19 cellular contexts compared by ENCODE assay signal in the genomic region with DNA sequence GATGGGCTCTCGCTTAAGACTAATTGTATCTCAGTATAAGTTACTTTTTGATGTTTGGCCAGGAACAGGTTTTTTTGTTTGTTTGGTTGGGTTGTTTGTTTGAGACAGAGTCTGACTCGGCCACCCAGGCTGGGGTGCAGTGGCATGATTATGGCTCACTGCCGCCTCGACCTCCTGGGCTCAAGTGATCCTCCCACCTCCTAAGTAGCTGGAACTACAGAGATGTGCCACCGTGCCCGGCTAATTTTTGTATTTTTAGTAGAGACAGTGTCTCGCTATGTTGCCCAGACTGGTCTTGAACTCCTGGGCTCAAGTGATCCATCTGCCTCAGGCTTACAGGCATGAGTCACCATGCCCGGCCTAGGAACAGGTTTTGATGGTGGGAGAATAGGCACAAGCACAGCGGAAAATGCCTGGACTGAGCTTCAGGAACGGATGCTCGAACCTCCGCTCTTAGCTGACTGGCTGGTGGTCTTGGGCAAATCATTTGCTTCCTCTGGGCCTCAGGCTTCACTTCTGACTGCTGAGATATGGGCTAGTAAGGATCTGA. TPM values are rescaled to one million over a fixed set of nuclear protein-coding genes. Genes with fewer than 3 reads are reported as not detected.
DNase-seq lines count a peak whose midpoint lies in the region; ATAC-seq, FAIRE-seq and TF ChIP-seq lines count a peak whose summit lies in the region.
"Had no signal": no experiment of that assay in that cellular context is flagged by ENCODE, and none has a peak within 500 bp of the region (broad histone marks: within the 10 kb centered on the region; RNA-seq: fewer than 3 reads in every experiment).

No MANE protein-coding gene starts in this region.

- H3K27me3 Mint-ChIP-seq in Calu3 (ENCODE audit: unreplicated experiment): peaks cover 9% of the 10 kb centered on the region

- DNase-seq in adrenal gland (peak in 2 of 7 donors; percentile 14 to 31), right atrium auricular region (ENCODE audit: low spot score) (no peak), gastrocnemius medialis (no peak), Calu3 (no peak), HTR-8/SVneo (ENCODE audit: insufficient read length, low spot score) (no peak), NCI-H1092 treated with DMSO at 0.1 percent for 48 hours (lab: John Stamatoyannopoulos, UW) (no peak)
- DNase-seq: activated CD4-positive, alpha-beta T cell treated with anti-CD3 and anti-CD28 coated beads, Interleukin-2, amount 50 U/mL, for 1 hour; activated naive CD4-positive, alpha-beta T cell; effector CD8-positive, alpha-beta T cell; left lung; naive thymus-derived CD4-positive, alpha-beta T cell; NCI-H526 treated with DMSO at 0.1 percent for 48 hours; OCI-M1; stimulated activated naive CD8-positive, alpha-beta T cell treated with anti-CD3 and anti-CD28 coated beads, Interleukin-15, Interleukin-2, amounts not matched to agents 100 U/mL and 50 U/mL, for 24 hours had no signal

- TF ChIP-seq CTCF in adrenal gland (IDR thresholded peaks at IDR 0.05) (no peak), right atrium auricular region (IDR thresholded peaks at IDR 0.05) (no peak), gastrocnemius medialis (IDR thresholded peaks at IDR 0.05 in 4 of 5, conservative IDR thresholded peaks at IDR 0.05 in 1 of 5) (no peak), Calu3 (IDR thresholded peaks at IDR 0.05; ENCODE audit: unreplicated experiment) (no peak)

- H3K27ac Mint-ChIP-seq in Calu3 (ENCODE audit: unreplicated experiment): no peak overlapping the region
- H3K27ac Mint-ChIP-seq: progenitor cell of endocrine pancreas had no signal

- H3K27me3 ChIP-seq in BLaER1 treated with 17β-estradiol and CSF1 and Interleukin-3, amounts not matched to agents 10 nM and 100 nM: peaks cover 0 to 9% (median 0%) of the 10 kb centered on the region in 11 experiments; a peak in 5 of 22 replicates
- H3K27me3 ChIP-seq in adrenal gland: no peaks in the 10 kb centered on the region
- no peaks in the 10 kb centered on the region for H3K27me3 ChIP-seq in right atrium auricular region
- H3K27me3 ChIP-seq in gastrocnemius medialis: no peaks in the 10 kb centered on the region

- no peak for FAIRE-seq in HTR-8/SVneo (lab: Jason Lieb, UNC)
- FAIRE-seq: GM18507, TTC549 had no signal

- H4K20me1 ChIP-seq in BLaER1 treated with 17β-estradiol and CSF1 and Interleukin-3, amounts not matched to agents 10 nM and 100 nM: peaks cover 0 to 3% (median 0%) of the 10 kb centered on the region in 11 experiments; a peak in 4 of 22 replicates

- CTCF ChIA-PET in Calu3 (lab: Charles Lee): no interaction called here

- H3K4me2 ChIP-seq in BLaER1 treated with 17β-estradiol and CSF1 and Interleukin-3, amounts not matched to agents 10 nM and 100 nM: peak overlapping the region in 9 of 11 experiments; percentile 1 to 100 (median 100); a peak in 15 of 22 replicates

- H3K4me3 ChIP-seq in BLaER1 treated with 17β-estradiol and CSF1 and Interleukin-3, amounts not matched to agents 10 nM and 100 nM: no peak overlapping the region
- H3K4me3 ChIP-seq in adrenal gland (no peak overlapping the region), right atrium auricular region (peak overlapping the region in 1 of 2 donors; percentile 11), gastrocnemius medialis (peak overlapping the region in 1 of 4 donors; percentile 17)
- H3K4me3 ChIP-seq: left lung had no signal

- peaks cover 0 to 16% (median 0%) of the 10 kb centered on the region in 11 experiments; a peak in 2 of 22 replicates for H3K36me3 ChIP-seq in BLaER1 treated with 17β-estradiol and CSF1 and Interleukin-3, amounts not matched to agents 10 nM and 100 nM
- H3K36me3 ChIP-seq in adrenal gland (replicated peaks in 1 of 2) (no peaks in the 10 kb centered on the region), right atrium auricular region (peaks cover 10% of the 10 kb centered on the region), gastrocnemius medialis (no peaks in the 10 kb centered on the region)
- H3K36me3 ChIP-seq: left lung had no signal

- H3K9me3 ChIP-seq in BLaER1 treated with 17β-estradiol and CSF1 and Interleukin-3, amounts not matched to agents 10 nM and 100 nM (replicated peaks in 1 of 11): no peaks in the 10 kb centered on the region
- H3K9me3 ChIP-seq in adrenal gland (replicated peaks in 1 of 3) (no peaks in the 10 kb centered on the region), right atrium auricular region (no peaks in the 10 kb centered on the region), gastrocnemius medialis (no peaks in the 10 kb centered on the region)
- H3K9me3 ChIP-seq: left lung had no signal

- WGBS in adrenal gland, 4 donors: 80 to 91% (median 86%) methylated on average over 11 to 12 of the region's 12 CpGs

- H3K4me3 Mint-ChIP-seq in Calu3 (ENCODE audit: low read depth, unreplicated experiment): no peak overlapping the region
- H3K4me3 Mint-ChIP-seq: naive thymus-derived CD4-positive, alpha-beta T cell had no signal

- no peak for ATAC-seq in gastrocnemius medialis
- ATAC-seq in GM18873 (IDR thresholded peaks at IDR 0.05; ENCODE audit: low FRiP score, unreplicated experiment): no peak
- ATAC-seq: left lung; naive thymus-derived CD4-positive, alpha-beta T cell; stimulated activated naive CD8-positive, alpha-beta T cell treated with anti-CD3 and anti-CD28 coated beads, Interleukin-15, Interleukin-2, amounts not matched to agents 100 U/mL and 50 U/mL, for 24 hours had no signal

- peak overlapping the region in 1 of 11 experiments; percentile 29; a peak in 2 of 22 replicates for H3K27ac ChIP-seq in BLaER1 treated with 17β-estradiol and CSF1 and Interleukin-3, amounts not matched to agents 10 nM and 100 nM
- H3K27ac ChIP-seq in adrenal gland: peak overlapping the region in 4 of 5 donors; percentile 39 to 97 (median 76)
- peak overlapping the region; percentile 99 for H3K27ac ChIP-seq in right atrium auricular region
- H3K27ac ChIP-seq in gastrocnemius medialis: peak overlapping the region; percentile 96 to 100 (median 100)
- H3K27ac ChIP-seq: left lung had no signal

- intact Hi-C loops in adrenal gland (cut with DNase I) (no loop called here), gastrocnemius medialis (cut with DNase I; ENCODE audit: low total_unique reads) (no loop called here), Calu3 (cut with micrococcal nuclease; ENCODE audit: unreplicated experiment) (no loop called here)

- no peaks in the 10 kb centered on the region for H3K9me3 Mint-ChIP-seq in Calu3 (ENCODE audit: low read depth, unreplicated experiment)

- TF ChIP-seq POLR2A in adrenal gland (IDR thresholded peaks at IDR 0.05) (no peak), gastrocnemius medialis (IDR thresholded peaks at IDR 0.05) (no peak)

- H3K36me3 Mint-ChIP-seq in Calu3 (ENCODE audit: insufficient read depth, unreplicated experiment): peaks cover 5% of the 10 kb centered on the region

- no TSS peak for BruUV-seq in Calu3 (replicated peaks; lab: Mats Ljungman, UMichigan)

- peaks cover 18% of the 10 kb centered on the region for H3K4me1 Mint-ChIP-seq in Calu3 (ENCODE audit: low read depth, unreplicated experiment)

- in situ Hi-C loops in gastrocnemius medialis (cut with MboI; ENCODE audit: low sequenced_read_pairs in 4 of 4): no loop called here

- H3K4me1 ChIP-seq in BLaER1 treated with 17β-estradiol and CSF1 and Interleukin-3, amounts not matched to agents 10 nM and 100 nM: peaks cover 42 to 92% (median 73%) of the 10 kb centered on the region in 10 experiments
- H3K4me1 ChIP-seq in adrenal gland (replicated peaks in 1 of 2) (peaks cover 56 to 83% of the 10 kb centered on the region in 2 donors), right atrium auricular region (peaks cover 0 to 81% of the 10 kb centered on the region in 2 donors), gastrocnemius medialis (peaks cover 77 to 85% of the 10 kb centered on the region in 2 donors)

- 0 out of 22 replicates have a peak overlapping the region, but pooled peaks of 1 of the 11 experiments have one; percentile 9 for H3K9ac ChIP-seq in BLaER1 treated with 17β-estradiol and CSF1 and Interleukin-3, amounts not matched to agents 10 nM and 100 nM

RNA-seq across cellular contexts. Expression of gene SYNPO, which starts 11.4 kb away (rescaled TPM):
- 100 to 1,000 TPM in 5 of 8 donors, 10 to 100 TPM in 3; 86.8 to 293 (median 151) TPM for total RNA-seq in adrenal gland
- 100 to 1,000 TPM in 2 of 3 donors, 10 to 100 TPM in 1; 59.4 to 254 (median 108) TPM for polyA plus RNA-seq in adrenal gland
- total RNA-seq in right atrium auricular region: 100 to 1,000 TPM; 369 to 413 TPM
- 100 to 1,000 TPM; 419 to 569 (median 539) TPM for total RNA-seq in gastrocnemius medialis
- 0.92 and 2.5 TPM in 2 replicates for total RNA-seq in Calu3 (2022)
- polyA plus RNA-seq: naive thymus-derived CD4-positive, alpha-beta T cell had no signal

RNA-seq across cellular contexts. Expression of gene MYOZ3, which starts 32.0 kb away (rescaled TPM):
- total RNA-seq in adrenal gland (1 to 10 TPM in 1 of 8 donors, under 1 TPM in 6, not detected in 1; 0.12 to 1.9 (median 0.42) TPM), right atrium auricular region (1 to 10 TPM; 2.0 to 3.5 TPM), gastrocnemius medialis (10 to 100 TPM in 3 of 4 donors, 1 to 10 TPM in 1; 4.8 to 12.6 (median 11.3) TPM), Calu3 (2022) (not detected in 2 replicates)
- polyA plus RNA-seq in adrenal gland: 1 to 10 TPM in 1 of 3 donors, under 1 TPM in 2; 0.16 to 1.4 (median 0.51) TPM
- total RNA-seq: naive thymus-derived CD4-positive, alpha-beta T cell had no signal

Comparison
In these comparisons a context has a peak if more than half of its experiments do, and no peak if none do; other contexts are left out.
1. RNA of gene SYNPO, which starts 11.4 kb away (total RNA-seq): 419 to 569 TPM in gastrocnemius medialis, 369 to 413 TPM in right atrium auricular region and 86.8 to 293 TPM in adrenal gland; 0.92 to 2.5 TPM in Calu3; every median in the first group is over 10 times any median in the second.